22 cellular contexts compared by ENCODE assay signal in the genomic region with DNA sequence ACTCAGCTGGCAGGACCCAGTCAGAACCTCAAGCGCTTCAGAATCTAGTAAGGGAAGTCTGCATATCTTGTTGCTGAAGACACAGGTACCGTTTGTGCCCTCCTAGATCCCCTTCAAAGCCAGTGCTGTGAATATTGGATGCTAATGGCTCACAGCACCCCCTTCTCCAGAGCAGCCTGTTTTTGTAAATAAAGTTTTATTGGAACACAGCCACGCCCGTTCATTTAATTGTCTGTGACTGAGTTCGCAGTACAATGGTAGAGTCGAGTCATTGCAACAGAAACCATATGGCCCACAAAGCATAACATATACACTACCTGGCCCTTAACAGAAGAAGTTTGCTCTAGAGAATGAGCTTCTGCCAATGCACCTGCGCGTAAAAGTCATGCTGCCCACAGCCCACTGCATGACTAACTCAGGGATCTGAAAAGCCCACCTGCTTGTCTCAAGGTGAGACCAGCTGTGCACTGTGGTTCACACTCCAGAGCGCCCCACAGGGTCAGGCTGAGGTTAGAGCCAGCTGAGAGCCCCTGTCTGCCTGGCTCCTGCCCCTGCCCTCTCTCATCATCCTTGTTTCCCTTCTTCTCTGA. TPM values are rescaled to one million over a fixed set of nuclear protein-coding genes. Genes with fewer than 3 reads are reported as not detected.
"Had no signal": no experiment of that assay in that cellular context is flagged by ENCODE, and none has a peak within 500 bp of the region (broad histone marks: within the 10 kb centered on the region; RNA-seq: fewer than 3 reads in every experiment).

No MANE protein-coding gene starts in this region.

- H3K36me3 ChIP-seq: ascending aorta, colonic mucosa, lower lobe of right lung, spleen, thoracic aorta, WERI-Rb-1 had no signal

- H3K36me3 Mint-ChIP-seq: activated naive CD4-positive, alpha-beta T cell treated with anti-CD3 and anti-CD28 coated beads, Interleukin-2, amount 10 ng/mL, durations not matched to agents 7 days and 5 days; naive thymus-derived CD8-positive, alpha-beta T cell; stimulated activated naive B cell treated with anti-CD40 and anti-IgM and Interleukin-4, amounts not matched to agents 10 μg/mL and 1 μg/mL and 100 μg/mL, for 72 hours had no signal

- H3K27me3 ChIP-seq: ascending aorta, colonic mucosa had no signal

- H3K9me3 Mint-ChIP-seq: activated CD4-positive, alpha-beta memory T cell treated with anti-CD3 and anti-CD28 coated beads, Interleukin-2, amount 10 ng/mL, durations not matched to agents 7 days and 5 days; activated naive CD4-positive, alpha-beta T cell treated with anti-CD3 and anti-CD28 coated beads, Interleukin-2, amount 10 ng/mL, durations not matched to agents 7 days and 5 days; central memory CD8-positive, alpha-beta T cell; naive thymus-derived CD8-positive, alpha-beta T cell; stimulated activated naive B cell treated with anti-CD40 and anti-IgM and Interleukin-4, amounts not matched to agents 10 μg/mL and 1 μg/mL and 100 μg/mL, for 72 hours had no signal

- H3K4me3 Mint-ChIP-seq: activated CD4-positive, alpha-beta memory T cell treated with anti-CD3 and anti-CD28 coated beads, Interleukin-2, amount 10 ng/mL, durations not matched to agents 7 days and 5 days; activated naive CD4-positive, alpha-beta T cell treated with anti-CD3 and anti-CD28 coated beads, Interleukin-2, amount 10 ng/mL, durations not matched to agents 7 days and 5 days; central memory CD8-positive, alpha-beta T cell; naive thymus-derived CD8-positive, alpha-beta T cell; stimulated activated naive B cell treated with anti-CD40 and anti-IgM and Interleukin-4, amounts not matched to agents 10 μg/mL and 1 μg/mL and 100 μg/mL, for 72 hours had no signal

- H3K27ac Mint-ChIP-seq: activated CD4-positive, alpha-beta memory T cell treated with anti-CD3 and anti-CD28 coated beads, Interleukin-2, amount 10 ng/mL, durations not matched to agents 7 days and 5 days; activated naive CD4-positive, alpha-beta T cell treated with anti-CD3 and anti-CD28 coated beads, Interleukin-2, amount 10 ng/mL, durations not matched to agents 7 days and 5 days; naive thymus-derived CD8-positive, alpha-beta T cell; stimulated activated naive B cell treated with anti-CD40 and anti-IgM and Interleukin-4, amounts not matched to agents 10 μg/mL and 1 μg/mL and 100 μg/mL, for 72 hours had no signal

- H3K9me3 ChIP-seq: ascending aorta, colonic mucosa, lower lobe of right lung, spleen, thoracic aorta had no signal

- DNase-seq: activated CD4-positive, alpha-beta memory T cell treated with anti-CD3 and anti-CD28 coated beads, Interleukin-2, amount 10 ng/mL, durations not matched to agents 7 days and 5 days; activated CD4-positive, alpha-beta T cell treated with anti-CD3 and anti-CD28 coated beads for 1 hour; activated effector memory CD4-positive, alpha-beta T cell treated with Interleukin-2 at 50 U/mL for 16 hours; activated naive CD4-positive, alpha-beta T cell treated with anti-CD3 and anti-CD28 coated beads, Interleukin-2, amount 10 ng/mL, durations not matched to agents 7 days and 5 days; colonic mucosa; erythroblast; foreskin melanocyte; hypothalamus; lower lobe of right lung; naive thymus-derived CD8-positive, alpha-beta T cell; spleen; stimulated activated CD4-positive, alpha-beta T cell treated with anti-CD3 and anti-CD28 coated beads, Interleukin-4, amount 100 ng/mL, for 4 hours; stimulated activated naive B cell treated with anti-CD40 and anti-IgM and Interleukin-4, amounts not matched to agents 10 μg/mL and 1 μg/mL and 100 μg/mL, for 72 hours; WERI-Rb-1 had no signal

- H3K4me3 ChIP-seq: ascending aorta, colonic mucosa, lower lobe of right lung, spleen, thoracic aorta had no signal

- H3K4me1 ChIP-seq: ascending aorta, colonic mucosa, lower lobe of right lung, spleen had no signal

- H3K4me1 Mint-ChIP-seq: activated CD4-positive, alpha-beta memory T cell treated with anti-CD3 and anti-CD28 coated beads, Interleukin-2, amount 10 ng/mL, durations not matched to agents 7 days and 5 days; activated naive CD4-positive, alpha-beta T cell treated with anti-CD3 and anti-CD28 coated beads, Interleukin-2, amount 10 ng/mL, durations not matched to agents 7 days and 5 days; central memory CD8-positive, alpha-beta T cell; naive thymus-derived CD8-positive, alpha-beta T cell; stimulated activated naive B cell treated with anti-CD40 and anti-IgM and Interleukin-4, amounts not matched to agents 10 μg/mL and 1 μg/mL and 100 μg/mL, for 72 hours had no signal

- ATAC-seq: lower lobe of right lung; naive thymus-derived CD8-positive, alpha-beta T cell; stimulated activated naive B cell treated with anti-CD40 and anti-IgM and Interleukin-4, amounts not matched to agents 10 μg/mL and 1 μg/mL and 100 μg/mL, for 72 hours had no signal

- H3K27ac ChIP-seq: ascending aorta, colonic mucosa, lower lobe of right lung, spleen, thoracic aorta, WERI-Rb-1 had no signal

RNA-seq across cellular contexts. Expression of gene AIPL1, which starts 48.8 kb away (rescaled TPM):
- total RNA-seq: activated CD4-positive, alpha-beta memory T cell treated with anti-CD3 and anti-CD28 coated beads, Interleukin-2, amount 10 ng/mL, durations not matched to agents 7 days and 5 days; ascending aorta; colonic mucosa; lower lobe of right lung; mesenteric fat pad; naive thymus-derived CD8-positive, alpha-beta T cell; T-helper 2 cell treated with Interferon-gamma antibody and Interleukin-4, amounts not matched to agents 100 ng/mL and 5 ng/mL, for 36 hours; thoracic aorta; ureter had no signal
- polyA plus RNA-seq: adipose tissue; keratinocyte; naive thymus-derived CD8-positive, alpha-beta T cell had no signal

RNA-seq across cellular contexts. Expression of gene PIMREG, which starts 58.1 kb away (rescaled TPM):
- total RNA-seq: ascending aorta; mesenteric fat pad; naive thymus-derived CD8-positive, alpha-beta T cell; thoracic aorta had no signal
